In the genomic region with DNA sequence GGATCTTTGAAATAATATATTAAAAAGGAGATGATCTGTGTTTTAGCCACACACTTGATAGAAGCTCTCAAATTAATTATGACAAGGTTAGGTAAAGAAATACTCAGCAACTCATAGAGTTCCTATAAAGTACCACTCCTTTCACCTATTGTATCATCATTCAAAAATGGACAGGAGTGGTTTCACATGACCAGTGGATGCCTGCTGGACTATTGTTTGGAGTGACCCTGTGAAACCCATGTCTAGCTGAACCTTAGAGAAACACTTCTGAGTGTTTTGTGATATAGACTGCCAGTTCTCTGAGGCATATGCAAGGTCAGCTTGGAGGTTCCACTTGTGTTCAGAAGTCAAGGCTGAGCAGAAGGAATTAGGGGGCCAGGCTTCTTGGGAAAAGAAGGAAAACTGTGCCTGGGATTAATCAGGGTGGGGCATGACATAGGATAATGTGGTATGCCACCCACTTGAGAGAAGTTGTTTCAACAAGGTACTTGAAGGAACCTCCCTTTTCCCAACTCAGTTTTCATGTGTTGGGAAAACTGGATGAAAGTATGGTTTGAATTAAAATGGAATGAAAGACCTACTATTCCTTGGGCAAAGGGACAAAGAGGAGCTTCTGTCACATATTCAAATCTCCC, we compare ENCODE assay signal across 27 cellular contexts. TPM values are rescaled to one million over a fixed set of nuclear protein-coding genes. Genes with fewer than 3 reads are reported as not detected.
DNase-seq lines count a peak whose midpoint lies in the region; ATAC-seq and TF ChIP-seq lines count a peak whose summit lies in the region.
"Had no signal": no experiment of that assay in that cellular context is flagged by ENCODE, and none has a peak within 500 bp of the region (broad histone marks: within the 10 kb centered on the region; RNA-seq: fewer than 3 reads in every experiment).

No MANE protein-coding gene starts in this region.

- H3K36me3 ChIP-seq in DOHH2 (ENCODE audit: control insufficient read depth, low read length) = peaks cover 20% of the 10 kb centered on the region
- peaks cover 11% of the 10 kb centered on the region; the same call in 1 of the 2 replicates for H3K36me3 ChIP-seq in Karpas-422 (ENCODE audit: insufficient read depth, low read length)
- no peaks in the 10 kb centered on the region for H3K36me3 ChIP-seq in left lung
- no peaks in the 10 kb centered on the region for H3K36me3 ChIP-seq in uterus
- H3K36me3 ChIP-seq: BE2C, SJCRH30 had no signal

- intact Hi-C loops in left lung (cut with DNase I) = no loop called here
- intact Hi-C loops in uterus (cut with DNase I; ENCODE audit: low total_unique reads) = no loop called here

- DNase-seq in Karpas-422 = no peak
- DNase-seq in left lung = no peak
- no peak for DNase-seq in stimulated activated effector memory CD8-positive, alpha-beta T cell treated with anti-CD3 and anti-CD28 coated beads, Interleukin-12 subunit alpha, Interleukin-12 subunit beta, amount 100 ng/mL, for 72 hours (ENCODE audit: low spot score in 2 of 2)
- no peak for DNase-seq in AG08396 (ENCODE audit: low spot score)
- no peak for DNase-seq in omental fat pad (ENCODE audit: low spot score)
- no peak for DNase-seq in hepatic stellate cell (ENCODE audit: low spot score)
- DNase-seq in uterus = no peak
- DNase-seq: BE2C, Calu3, DMS79 treated with DMSO at 0.1 percent for 48 hours, H9, KG1, NCI-H1048, NCI-H1417, NCI-H1694, NCI-H2029 treated with DMSO at 0.1 percent for 48 hours, NCI-H446, NCI-H524 treated with DMSO at 0.1 percent for 48 hours, NCI-H774, PC-9, SJCRH30, T-cell had no signal

- peaks cover 13% of the 10 kb centered on the region for H3K4me1 Mint-ChIP-seq in stimulated activated effector memory CD8-positive, alpha-beta T cell treated with anti-CD3 and anti-CD28 coated beads, Interleukin-12 subunit alpha, Interleukin-12 subunit beta, amount 100 ng/mL, for 72 hours
- H3K4me1 Mint-ChIP-seq: CD14-positive monocyte, GM23338, H9 had no signal

- H3K27me3 ChIP-seq in DOHH2 (ENCODE audit: control insufficient read depth, low read length) (no peaks in the 10 kb centered on the region), Karpas-422 (ENCODE audit: low read length) (no peaks in the 10 kb centered on the region), left lung (no peaks in the 10 kb centered on the region), uterus (no peaks in the 10 kb centered on the region)
- H3K27me3 ChIP-seq: BE2C, SJCRH30 had no signal

- H3K9me3 ChIP-seq in DOHH2 (ENCODE audit: control insufficient read depth, insufficient read depth, low read length) (no peaks in the 10 kb centered on the region), Karpas-422 (ENCODE audit: low read length) (no peaks in the 10 kb centered on the region; the same call in 1 of the 2 replicates), left lung (no peaks in the 10 kb centered on the region), uterus (no peaks in the 10 kb centered on the region)
- H3K9me3 ChIP-seq: BE2C, SJCRH30 had no signal

- H3K36me3 Mint-ChIP-seq in stimulated activated effector memory CD8-positive, alpha-beta T cell treated with anti-CD3 and anti-CD28 coated beads, Interleukin-12 subunit alpha, Interleukin-12 subunit beta, amount 100 ng/mL, for 72 hours = no peaks in the 10 kb centered on the region

- TF ChIP-seq POLR2A in uterus (IDR thresholded peaks at IDR 0.05) = no peak

- H3K9ac ChIP-seq in Karpas-422 (ENCODE audit: low read length) = no peak overlapping the region

- no peak overlapping the region for H3K4me3 Mint-ChIP-seq in stimulated activated effector memory CD8-positive, alpha-beta T cell treated with anti-CD3 and anti-CD28 coated beads, Interleukin-12 subunit alpha, Interleukin-12 subunit beta, amount 100 ng/mL, for 72 hours
- H3K4me3 Mint-ChIP-seq: CD14-positive monocyte, GM23338, H9, T-cell had no signal

- ATAC-seq in left lung (peak; percentile 62), omental fat pad (ENCODE audit: low FRiP score) (no peak)
- no peak for ATAC-seq in stimulated activated effector memory CD8-positive, alpha-beta T cell treated with anti-CD3 and anti-CD28 coated beads, Interleukin-12 subunit alpha, Interleukin-12 subunit beta, amount 100 ng/mL, for 72 hours
- ATAC-seq: GM23338, Right ventricle myocardium inferior, SK-N-SH treated with all-trans-retinoic acid at 6 μM for 48 hours, T-cell had no signal

- peaks cover 13% of the 10 kb centered on the region; the same call in 1 of the 2 replicates for H3F3A ChIP-seq in DOHH2 (ENCODE audit: control insufficient read depth, insufficient read depth)

- H3K4me1 ChIP-seq in DOHH2 (ENCODE audit: control insufficient read depth, low read length) = peaks cover 85% of the 10 kb centered on the region
- H3K4me1 ChIP-seq in Karpas-422 (ENCODE audit: low read length) = peaks cover 46% of the 10 kb centered on the region
- H3K4me1 ChIP-seq in left lung = peaks cover 0 to 2% of the 10 kb centered on the region in 2 donors
- H3K4me1 ChIP-seq in uterus = no peaks in the 10 kb centered on the region
- H3K4me1 ChIP-seq: BE2C, SJCRH30 had no signal

- H3K4me3 ChIP-seq in DOHH2 (ENCODE audit: low read length) = peak overlapping the region; percentile 61
- no peak overlapping the region for H3K4me3 ChIP-seq in Karpas-422 (ENCODE audit: low read length)
- no peak overlapping the region for H3K4me3 ChIP-seq in left lung
- H3K4me3 ChIP-seq in uterus = no peak overlapping the region
- H3K4me3 ChIP-seq: GM23338, PC-9, SJCRH30 had no signal

- H3K27ac ChIP-seq in DOHH2 (ENCODE audit: low read depth, low read length) (peak overlapping the region; percentile 74), Karpas-422 (ENCODE audit: low read length) (no peak overlapping the region), left lung (peak overlapping the region in 1 of 2 donors; percentile 23), uterus (no peak overlapping the region)
- H3K27ac ChIP-seq: PC-9, SJCRH30 had no signal

- no peaks in the 10 kb centered on the region for H3K9me3 Mint-ChIP-seq in stimulated activated effector memory CD8-positive, alpha-beta T cell treated with anti-CD3 and anti-CD28 coated beads, Interleukin-12 subunit alpha, Interleukin-12 subunit beta, amount 100 ng/mL, for 72 hours
- H3K9me3 Mint-ChIP-seq: GM23338, H9, T-cell had no signal

- H2AFZ ChIP-seq in Karpas-422 (ENCODE audit: low read length) = no peak overlapping the region
- H2AFZ ChIP-seq: GM23338, PC-9 had no signal

- H4K20me1 ChIP-seq in DOHH2 (ENCODE audit: control insufficient read depth, insufficient read depth, low read depth, low read length) (no peaks in the 10 kb centered on the region), Karpas-422 (ENCODE audit: insufficient read depth, low read depth, low read length) (no peaks in the 10 kb centered on the region)

- peak overlapping the region; percentile 1 for H3K27ac Mint-ChIP-seq in stimulated activated effector memory CD8-positive, alpha-beta T cell treated with anti-CD3 and anti-CD28 coated beads, Interleukin-12 subunit alpha, Interleukin-12 subunit beta, amount 100 ng/mL, for 72 hours
- H3K27ac Mint-ChIP-seq: GM23338, H9, T-cell had no signal

- TF ChIP-seq CTCF in DOHH2 (IDR thresholded peaks at IDR 0.05; ENCODE audit: low read depth, low read length, poor library complexity, severe bottlenecking) (no peak), left lung (IDR thresholded peaks at IDR 0.05) (no peak), omental fat pad (IDR thresholded peaks at IDR 0.05) (no peak), uterus (IDR thresholded peaks at IDR 0.05) (no peak)

- H3K79me2 ChIP-seq in DOHH2 (ENCODE audit: control insufficient read depth, low read length) (no peaks in the 10 kb centered on the region), Karpas-422 (ENCODE audit: low read length) (no peaks in the 10 kb centered on the region)

- H3K9me2 ChIP-seq in DOHH2 (replicated peaks; ENCODE audit: control insufficient read depth, low read length) (no peaks in the 10 kb centered on the region), Karpas-422 (replicated peaks; ENCODE audit: insufficient read depth, low read length) (no peaks in the 10 kb centered on the region)

- peak overlapping the region; percentile 77 for H3K4me2 ChIP-seq in DOHH2 (ENCODE audit: low read length)
- peak overlapping the region; percentile 48 for H3K4me2 ChIP-seq in Karpas-422 (ENCODE audit: low read depth, low read length, poor library complexity, severe bottlenecking)
- H3K4me2 ChIP-seq: GM23338, PC-9 had no signal

RNA-seq across cellular contexts. Expression of a gene that starts 15.4 kb away (rescaled TPM):
- 15.4 and 18.7 TPM in 2 replicates for total RNA-seq in Karpas-422 (2014; rRNA removed; shearing (Covaris generic); ENCODE audit: low replicate concordance)
- total RNA-seq in left lung (100 to 1,000 TPM; 119 to 138 TPM), omental fat pad (100 to 1,000 TPM in 2 of 4 donors, 10 to 100 TPM in 2; 41.9 to 163 (median 81.5) TPM), uterus (10 to 100 TPM; 32.0 to 62.2 (median 50.2) TPM)
